In the genomic region with DNA sequence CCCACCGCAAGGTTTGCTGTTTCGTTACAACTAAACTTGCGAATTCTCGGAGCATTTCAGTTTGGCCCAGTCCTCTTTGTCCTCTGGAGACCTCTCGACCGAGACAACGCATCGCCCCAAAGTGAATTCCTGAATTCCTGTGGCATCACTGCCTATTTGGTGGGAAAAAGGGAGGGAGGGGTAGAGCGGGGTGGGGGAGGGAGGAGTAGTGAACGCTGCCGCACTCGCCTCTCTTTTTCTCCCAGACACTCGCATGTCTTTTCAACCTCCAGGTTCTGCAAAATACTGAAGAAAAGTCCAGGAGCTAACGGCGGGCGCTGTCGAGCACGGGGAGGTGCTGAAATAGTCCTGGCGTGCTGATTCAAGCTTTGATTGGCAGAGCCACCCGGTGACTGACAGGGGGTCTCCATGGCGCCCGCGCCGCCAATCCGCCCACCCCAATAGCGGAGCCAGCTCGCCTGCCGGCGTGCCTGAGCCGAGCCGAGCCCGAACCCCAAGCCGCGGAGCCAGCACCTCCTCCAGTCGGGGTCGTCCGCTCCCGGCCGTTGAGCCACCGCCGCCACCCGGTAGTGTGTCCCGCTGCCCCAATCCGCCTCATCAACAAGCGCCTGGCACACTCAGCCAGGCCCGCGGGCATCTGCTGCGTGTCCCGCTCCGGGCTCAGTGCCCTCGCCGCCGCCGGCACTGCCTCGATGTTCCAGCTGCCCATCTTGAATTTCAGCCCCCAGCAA, we compare ENCODE assay signal across 9 cellular contexts. TPM values are rescaled to one million over a fixed set of nuclear protein-coding genes. Genes with fewer than 3 reads are reported as not detected.
A peak's percentile ranks its signal among the peaks of the same experiment; 100 is the strongest.
DNase-seq lines count a peak whose midpoint lies in the region; ATAC-seq, FAIRE-seq and TF ChIP-seq lines count a peak whose summit lies in the region.
"Had no signal": no experiment of that assay in that cellular context is flagged by ENCODE, and none has a peak within 500 bp of the region (broad histone marks: within the 10 kb centered on the region; RNA-seq: fewer than 3 reads in every experiment).

A gene (plus strand): TSS at position 440 of the 731 bp plus-strand sequence. CDS start 253 bp downstream, at position 693.

- peak; percentile 35 for DNase-seq in activated CD4-positive, alpha-beta T cell treated with anti-CD3 and anti-CD28 coated beads for 48 hours
- DNase-seq in activated CD4-positive, alpha-beta T cell treated with anti-CD3 and anti-CD28 coated beads, Interleukin-2, amount 50 U/mL, for 1 hour: no peak
- DNase-seq in NCI-H524 (lab: John Stamatoyannopoulos, UW) (peak; percentile 85 to 95), endothelial cell of umbilical vein (ENCODE audit: low read depth, low spot score) (peak; percentile 33), NOMO-1 treated with DMSO at 0.1 percent for 48 hours (lab: John Stamatoyannopoulos, UW; ENCODE audit: unreplicated experiment) (no peak), right lobe of liver (no peak), GOT3 (lab: John Stamatoyannopoulos, UW) (no peak)
- DNase-seq: hippocampal formation had no signal

- H2AFZ ChIP-seq in endothelial cell of umbilical vein (ENCODE audit: low read depth, low read length): no peak within 1 kb of the TSS

- POLR2A ChIA-PET in endothelial cell of umbilical vein (lab: Charles Lee): no interaction called here

- TF ChIP-seq CTCF in endothelial cell of umbilical vein (IDR thresholded peaks at IDR 0.05; ENCODE audit: extremely low read depth in 1 of 2, insufficient read depth in 1 of 2, low read depth in 1 of 2, low read length in 2 of 2) (no peak), right lobe of liver (IDR thresholded peaks at IDR 0.05) (no peak)

- WGBS in right lobe of liver (ENCODE audit: insufficient coverage, low coverage, low lambda C conversion rate, missing lambda C conversion rate): 5% methylated on average over 6 of the region's 55 CpGs

- H3K9me1 ChIP-seq in endothelial cell of umbilical vein (replicated peaks; ENCODE audit: control insufficient read depth, extremely low read depth, insufficient read depth, low read length): no peaks in the 10 kb centered on the region

- no peak for TF ChIP-seq POLR2A in endothelial cell of umbilical vein (IDR thresholded peaks at IDR 0.05; ENCODE audit: low read depth, low read length)
- TF ChIP-seq POLR2A in right lobe of liver (IDR thresholded peaks at IDR 0.05): no peak

- no peaks in the 10 kb centered on the region for H4K20me1 ChIP-seq in endothelial cell of umbilical vein (replicated peaks; ENCODE audit: control insufficient read depth, extremely low read depth, insufficient read depth, low read length)

- no peak within 1 kb of the TSS for H3K4me3 ChIP-seq in endothelial cell of umbilical vein (replicated peaks in 1 of 3; ENCODE audit: insufficient read depth in 1 of 3, low read depth in 1 of 3, low read length in 3 of 3)
- H3K4me3 ChIP-seq in skeletal muscle tissue (ENCODE audit: low read length in 3 of 3): peak within 1 kb of the TSS; percentile 61 to 67 (median 62)
- H3K4me3 ChIP-seq in right lobe of liver: no peak within 1 kb of the TSS

- peaks cover 84 to 100% of the 10 kb centered on the region in 2 experiments for H3K27me3 ChIP-seq in endothelial cell of umbilical vein (ENCODE audit: control insufficient read depth in 2 of 2, insufficient read depth in 2 of 2, low read length in 2 of 2)
- H3K27me3 ChIP-seq in skeletal muscle tissue (ENCODE audit: control insufficient read depth in 3 of 3, insufficient read depth in 3 of 3, low read length in 3 of 3): peaks cover 29 to 62% (median 43%) of the 10 kb centered on the region in 3 donors
- H3K27me3 ChIP-seq in right lobe of liver: peaks cover 32 to 71% of the 10 kb centered on the region in 2 donors

- H3K4me1 ChIP-seq in endothelial cell of umbilical vein (ENCODE audit: control insufficient read depth, extremely low read depth, insufficient read depth, low read length) (no peaks in the 10 kb centered on the region), skeletal muscle tissue (ENCODE audit: control insufficient read depth in 3 of 3, insufficient read depth in 3 of 3, low read length in 3 of 3) (peaks cover 2 to 11% (median 9%) of the 10 kb centered on the region in 3 donors), right lobe of liver (peaks cover 0 to 13% (median 0%) of the 10 kb centered on the region in 4 donors)

- intact Hi-C loops in endothelial cell of umbilical vein (cut with micrococcal nuclease) (no loop called here), right lobe of liver (cut with DNase I) (no loop called here)

- dilution Hi-C loops in endothelial cell of umbilical vein (cut with MboI; ENCODE audit: extremely low pct_ligation_motif_present, low sequenced_read_pairs): no loop called here

- no peaks in the 10 kb centered on the region for H3K79me2 ChIP-seq in endothelial cell of umbilical vein (ENCODE audit: control insufficient read depth, insufficient read depth, low read length)

- H3K36me3 ChIP-seq in endothelial cell of umbilical vein (ENCODE audit: control insufficient read depth in 2 of 2, extremely low read depth in 1 of 2, insufficient read depth in 2 of 2, low read length in 2 of 2): no peaks in the 10 kb centered on the region
- H3K36me3 ChIP-seq in skeletal muscle tissue (ENCODE audit: control insufficient read depth in 3 of 3, insufficient read depth in 3 of 3, low read length in 3 of 3): no peaks in the 10 kb centered on the region
- H3K36me3 ChIP-seq in right lobe of liver: no peaks in the 10 kb centered on the region

- H3K9ac ChIP-seq in endothelial cell of umbilical vein (replicated peaks; ENCODE audit: extremely low read depth, insufficient read depth, low read length): no peak within 1 kb of the TSS
- peak within 1 kb of the TSS in 2 of 3 donors; percentile 23 to 68 for H3K9ac ChIP-seq in skeletal muscle tissue (ENCODE audit: low read depth in 1 of 3, low read length in 3 of 3)

- ATAC-seq in right lobe of liver: no peak

- H3K4me2 ChIP-seq in endothelial cell of umbilical vein (ENCODE audit: insufficient read depth, low read length): no peak within 1 kb of the TSS

- FAIRE-seq in endothelial cell of umbilical vein (lab: Jason Lieb, UNC): peak; percentile 54

- BruUV-seq in endothelial cell of umbilical vein (replicated peaks; lab: Mats Ljungman, UMichigan): no TSS peak

- H3K9me3 ChIP-seq in endothelial cell of umbilical vein (replicated peaks; ENCODE audit: control insufficient read depth, insufficient read depth, low read length) (no peaks in the 10 kb centered on the region), skeletal muscle tissue (ENCODE audit: control insufficient read depth in 3 of 3, low read length in 3 of 3) (no peaks in the 10 kb centered on the region), right lobe of liver (no peaks in the 10 kb centered on the region)

- CTCF ChIA-PET in endothelial cell of umbilical vein (lab: Charles Lee): interaction anchor here (0.6 to 1.6 kb wide), 2 partner anchors 47 to 159 kb away, joined by 3 to 9 read pairs; no protein-coding TSS in a partner anchor

- H3K27ac ChIP-seq in endothelial cell of umbilical vein (ENCODE audit: insufficient read depth, low read depth, low read length) (no peak within 1 kb of the TSS), skeletal muscle tissue (ENCODE audit: low read depth, low read length) (no peak within 1 kb of the TSS), right lobe of liver (no peak within 1 kb of the TSS)

TF ChIP-seq in endothelial cell of umbilical vein, 7 proteins besides CTCF, POLR2A, EP300 and RAD21:
- TF ChIP-seq EZH2 (IDR thresholded peaks at IDR 0.05; ENCODE audit: borderline replicate concordance, low read depth, low read length, severe bottlenecking): peak; percentile 77
- no peak for TF ChIP-seq FOS (IDR thresholded peaks at IDR 0.05; ENCODE audit: borderline replicate concordance, insufficient read depth, low read length)

RNA-seq across cellular contexts. Expression of the gene that starts here (rescaled TPM):
- total RNA-seq in endothelial cell of umbilical vein: not detected in 2 replicates
- not detected in 2 replicates for polyA plus RNA-seq in endothelial cell of umbilical vein
- not detected in 2 replicates for polyA plus RNA-seq in endothelial cell of umbilical vein (2011; cell fraction: cytosol; rRNA removed)
- not detected in 2 replicates for polyA plus RNA-seq in endothelial cell of umbilical vein (2011; cell fraction: nucleus; rRNA removed)
- polyA plus RNA-seq in endothelial cell of umbilical vein (2012): not detected in 2 replicates
- not detected in 2 replicates for polyA minus RNA-seq in endothelial cell of umbilical vein
- not detected for polyA minus RNA-seq in endothelial cell of umbilical vein (2011; cell fraction: cytosol; rRNA and poly(A)+ RNA removed)
- polyA minus RNA-seq in endothelial cell of umbilical vein (2011; cell fraction: nucleus; rRNA and poly(A)+ RNA removed): not detected in 2 replicates
- not detected for total RNA-seq in skeletal muscle tissue
- total RNA-seq in right lobe of liver: not detected

Comparison
In these comparisons a context has a peak if more than half of its experiments do, and no peak if none do; other contexts are left out.
1. DNase-seq: peak in activated CD4-positive, alpha-beta T cell treated with anti-CD3 and anti-CD28 coated beads for 48 hours (single experiment) and NCI-H524 (2 of 2); none in activated CD4-positive, alpha-beta T cell treated with anti-CD3 and anti-CD28 coated beads, Interleukin-2, amount 50 U/mL, for 1 hour (single experiment), NOMO-1 treated with DMSO at 0.1 percent for 48 hours (single experiment), right lobe of liver (0 of 3) and GOT3 (single experiment).
2. Peak in DNase-seq in endothelial cell of umbilical vein; RNA of the gene not detected or under 1 TPM.
3. H3K4me3 ChIP-seq: peak in skeletal muscle tissue (3 of 3); none in endothelial cell of umbilical vein (0 of 3) and right lobe of liver (0 of 3).